Comparison of ENCODE assay signal across 20 cellular contexts in genomic region chr14:42683690-42684089, GRCh38.
A peak's percentile ranks its signal among the peaks of the same experiment; 100 is the strongest.
DNase-seq lines count a peak whose midpoint lies in the region; TF ChIP-seq lines count a peak whose summit lies in the region.
"Had no signal": no experiment of that assay in that cellular context is flagged by ENCODE, and none has a peak within 500 bp of the region (broad histone marks: within the 10 kb centered on the region; RNA-seq: fewer than 3 reads in every experiment).

No MANE protein-coding gene starts in this region.

- no peak overlapping the region for H3K27ac ChIP-seq in breast epithelium
- H3K27ac ChIP-seq: 22Rv1, RWPE1 had no signal

- intact Hi-C loops in MCF 10A (cut with micrococcal nuclease) (no loop called here), breast epithelium (cut with DNase I; ENCODE audit: low total_unique reads) (no loop called here)

- H3K4me3 Mint-ChIP-seq in MCF 10A (ENCODE audit: unreplicated experiment): no peak overlapping the region
- H3K4me3 Mint-ChIP-seq: CD4-positive, CD25-positive, alpha-beta regulatory T cell had no signal

- no peak for TF ChIP-seq CTCF in MCF 10A (IDR thresholded peaks at IDR 0.05; ENCODE audit: unreplicated experiment)
- TF ChIP-seq CTCF in breast epithelium (IDR thresholded peaks at IDR 0.05): no peak
- no peak for TF ChIP-seq CTCF in fibroblast of pulmonary artery (IDR thresholded peaks at IDR 0.05; ENCODE audit: low read length, missing control alignments)

- H3K27ac Mint-ChIP-seq in MCF 10A (ENCODE audit: low read depth, unreplicated experiment): no peak overlapping the region
- H3K27ac Mint-ChIP-seq: CD4-positive, CD25-positive, alpha-beta regulatory T cell had no signal

- H3K4me3 ChIP-seq in breast epithelium: no peak overlapping the region
- H3K4me3 ChIP-seq in fibroblast of pulmonary artery (replicated peaks; ENCODE audit: low read depth, low read length): no peak overlapping the region
- H3K4me3 ChIP-seq: MG63 had no signal

- no peaks in the 10 kb centered on the region for H3K27me3 ChIP-seq in breast epithelium
- H3K27me3 ChIP-seq: MG63 had no signal

- H3K36me3 ChIP-seq in breast epithelium: no peaks in the 10 kb centered on the region
- H3K36me3 ChIP-seq: MG63 had no signal

- TF ChIP-seq POLR2A in breast epithelium (IDR thresholded peaks at IDR 0.05): no peak

- BruUV-seq in MCF 10A (replicated peaks; lab: Mats Ljungman, UMichigan): no TSS peak

- no peaks in the 10 kb centered on the region for H3K9me3 ChIP-seq in breast epithelium
- H3K9me3 ChIP-seq: MG63, SK-N-SH had no signal

- DNase-seq in MCF 10A (ENCODE audit: unreplicated experiment): peak; percentile 22
- no peak for DNase-seq in breast epithelium (ENCODE audit: low spot score in 2 of 2)
- DNase-seq in amniotic epithelial cell (ENCODE audit: low read depth): peak; percentile 78
- peak; percentile 21 for DNase-seq in fibroblast of pulmonary artery (ENCODE audit: low read depth)
- DNase-seq in G401 (ENCODE audit: low spot score): no peak
- no peak for DNase-seq in NCI-H510A (lab: John Stamatoyannopoulos, UW)
- no peak for DNase-seq in DMS 273 treated with DMSO at 0.1 percent for 48 hours (lab: John Stamatoyannopoulos, UW)
- DNase-seq in AG08396 (ENCODE audit: low spot score): no peak
- DNase-seq: CD4-positive, CD25-positive, alpha-beta regulatory T cell; DMS79; H7; MG63; NCI-H1417; NCI-H1694 treated with DMSO at 0.1 percent for 48 hours; NCI-H510A treated with DMSO at 0.1 percent for 48 hours; NCI-H748 treated with DMSO at 0.1 percent for 48 hours; SHP77 treated with DMSO at 0.1 percent for 48 hours; SK-N-SH had no signal

- CTCF ChIA-PET in MCF 10A (lab: Yijun Ruan, JAX): no interaction called here

- H3K4me1 Mint-ChIP-seq in MCF 10A (ENCODE audit: insufficient read depth, unreplicated experiment): peaks cover 6% of the 10 kb centered on the region
- H3K4me1 Mint-ChIP-seq: CD4-positive, CD25-positive, alpha-beta regulatory T cell had no signal

- POLR2A ChIA-PET in MCF 10A (lab: Yijun Ruan, JAX): no interaction called here

- no peaks in the 10 kb centered on the region for H3K27me3 Mint-ChIP-seq in MCF 10A (ENCODE audit: insufficient read depth, unreplicated experiment)
- H3K27me3 Mint-ChIP-seq: CD4-positive, CD25-positive, alpha-beta regulatory T cell had no signal

- peaks cover 7% of the 10 kb centered on the region for H3K9me3 Mint-ChIP-seq in MCF 10A (ENCODE audit: unreplicated experiment)

- H3K36me3 Mint-ChIP-seq in MCF 10A (ENCODE audit: insufficient read depth, unreplicated experiment): no peaks in the 10 kb centered on the region
- H3K36me3 Mint-ChIP-seq: CD4-positive, CD25-positive, alpha-beta regulatory T cell had no signal

- in situ Hi-C loops in G401 (cut with HindIII; ENCODE audit: low sequenced_read_pairs): no loop called here

- no peaks in the 10 kb centered on the region for H3K4me1 ChIP-seq in breast epithelium

Comparison
In these comparisons a context has a peak if more than half of its experiments do, and no peak if none do; other contexts are left out.
1. DNase-seq: peak in MCF 10A (single experiment), amniotic epithelial cell (single experiment) and fibroblast of pulmonary artery (single experiment); none in breast epithelium (0 of 2), G401 (single experiment), NCI-H510A (single experiment), DMS 273 treated with DMSO at 0.1 percent for 48 hours (single experiment) and AG08396 (single experiment).